In the genomic region with DNA sequence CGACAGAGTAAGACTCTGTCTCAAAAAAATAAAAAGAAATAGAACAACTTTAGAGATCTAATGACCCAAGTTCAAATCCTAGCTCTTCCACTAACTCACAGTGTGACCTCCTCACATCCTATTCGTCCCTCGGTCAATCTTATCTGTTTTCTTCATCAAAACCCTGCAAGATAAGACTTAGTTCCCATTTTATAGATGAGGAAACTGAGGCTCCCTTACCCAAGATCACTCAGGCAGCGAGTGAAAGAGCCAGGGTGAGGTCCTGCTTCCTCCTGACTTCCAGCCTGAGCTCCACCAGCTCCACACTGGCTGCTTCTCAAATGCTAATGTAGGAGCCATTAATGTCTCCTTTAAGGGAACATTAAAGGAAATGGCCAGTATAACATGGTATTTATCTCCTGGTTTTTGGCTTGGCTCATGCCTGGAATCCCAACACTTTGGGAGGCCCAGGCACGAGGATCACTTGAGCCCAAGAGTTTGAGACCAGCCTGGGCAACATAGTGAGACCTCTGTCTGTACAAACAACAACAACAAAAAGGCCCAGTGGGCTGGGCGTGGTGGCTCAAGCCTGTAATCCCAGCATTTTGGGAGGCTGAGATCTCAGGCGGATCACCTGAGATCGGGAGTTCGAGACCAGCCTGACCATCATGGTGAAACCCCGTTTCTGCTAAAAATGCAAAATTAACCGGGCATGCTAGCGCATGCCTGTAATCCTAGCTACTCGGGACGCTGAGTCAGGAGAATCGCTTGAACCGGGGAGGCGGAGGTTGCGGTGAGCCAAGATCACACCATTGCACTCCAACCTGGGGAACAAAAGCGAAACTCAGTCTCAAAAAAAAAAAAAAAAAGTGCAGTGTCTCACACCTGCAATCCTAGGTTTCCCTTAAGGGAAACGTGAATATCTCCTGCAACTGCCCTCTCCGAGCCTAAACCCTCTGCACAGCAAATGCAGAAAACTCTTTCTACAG, we compare ENCODE assay signal across 25 cellular contexts. TPM values are rescaled to one million over a fixed set of nuclear protein-coding genes. Genes with fewer than 3 reads are reported as not detected.
DNase-seq lines count a peak whose midpoint lies in the region; ATAC-seq and TF ChIP-seq lines count a peak whose summit lies in the region.
"Had no signal": no experiment of that assay in that cellular context is flagged by ENCODE, and none has a peak within 500 bp of the region (broad histone marks: within the 10 kb centered on the region; RNA-seq: fewer than 3 reads in every experiment).

No MANE protein-coding gene starts in this region.

- H3K27me3 ChIP-seq in IMR-90 (ENCODE audit: control insufficient read depth, insufficient read depth, low read length) (no peaks in the 10 kb centered on the region), esophagus (ENCODE audit: control insufficient read depth in 1 of 2, insufficient read depth in 2 of 2, low read length in 2 of 2) (no peaks in the 10 kb centered on the region), osteoblast (ENCODE audit: insufficient read depth, low read length) (no peaks in the 10 kb centered on the region)
- H3K27me3 ChIP-seq: BLaER1 treated with 17β-estradiol and CSF1 and Interleukin-3, amounts not matched to agents 10 nM and 100 nM; upper lobe of right lung had no signal

- peaks cover 22% of the 10 kb centered on the region for H3K9me1 ChIP-seq in IMR-90 (ENCODE audit: insufficient read depth, low read length)

- H3K4me3 ChIP-seq in IMR-90 (ENCODE audit: insufficient read depth, low read depth, low read length): no peak overlapping the region
- H3K4me3 ChIP-seq in esophagus (ENCODE audit: low read depth in 1 of 2, low read length in 2 of 2): no peak overlapping the region
- no peak overlapping the region for H3K4me3 ChIP-seq in osteoblast (ENCODE audit: insufficient read depth, low read length)
- H3K4me3 ChIP-seq: BLaER1 treated with 17β-estradiol and CSF1 and Interleukin-3, amounts not matched to agents 10 nM and 100 nM; upper lobe of right lung had no signal

- H3K9ac ChIP-seq in IMR-90 (ENCODE audit: low read depth, low read length): no peak overlapping the region
- H3K9ac ChIP-seq: BLaER1 treated with 17β-estradiol and CSF1 and Interleukin-3, amounts not matched to agents 10 nM and 100 nM had no signal

- H3K4ac ChIP-seq in IMR-90 (ENCODE audit: low read depth, low read length): no peak overlapping the region

- no peak for TF ChIP-seq POLR2A in IMR-90 (IDR thresholded peaks at IDR 0.05; ENCODE audit: low read depth, low read length)

- no peak overlapping the region for H3K18ac ChIP-seq in IMR-90 (ENCODE audit: low read depth, low read length)

- no peak for TF ChIP-seq CTCF in IMR-90 (conservative IDR thresholded peaks at IDR 0.05; ENCODE audit: low read depth, low read length)
- TF ChIP-seq CTCF in osteoblast (IDR thresholded peaks at IDR 0.05; ENCODE audit: extremely low read depth, low read depth, low read length): no peak

- H4K20me1 ChIP-seq in IMR-90 (ENCODE audit: insufficient read depth, low read length) (peaks cover 3% of the 10 kb centered on the region; the same call in 1 of the 2 replicates), osteoblast (ENCODE audit: insufficient read depth, low read length) (peaks cover 2% of the 10 kb centered on the region)

- POLR2A ChIA-PET in IMR-90 (lab: Charles Lee; ENCODE audit: unreplicated experiment): no interaction called here

- no peak overlapping the region for H3K56ac ChIP-seq in IMR-90 (ENCODE audit: extremely low read depth, insufficient read depth, low read length)

- DNase-seq in IMR-90 (no peak), RPMI8226 (peak; percentile 95), osteoblast (ENCODE audit: insufficient read length, low spot score, missing footprints) (peak; percentile 29), C1 segment of cervical spinal cord (lab: John Stamatoyannopoulos, UW) (no peak), H4 (ENCODE audit: low spot score) (no peak), T-helper 9 cell (no peak), GM03348 (ENCODE audit: low spot score) (no peak)
- DNase-seq: activated CD4-positive, alpha-beta T cell treated with anti-CD3 and anti-CD28 coated beads for 36 hours; amniotic stem cell; Caco-2; DMS79; HFFc6; islet precursor cell; left ventricle myocardium superior; midbrain; naive B cell; NCI-H1436; NCI-H2081; NCI-H526; SHP77 treated with DMSO at 0.1 percent for 48 hours; stimulated activated naive CD4-positive, alpha-beta T cell; upper lobe of right lung had no signal

- no peak for TF ChIP-seq RAD21 in IMR-90 (IDR thresholded peaks at IDR 0.05; ENCODE audit: low read length)

- H3K4me1 ChIP-seq in IMR-90 (ENCODE audit: control insufficient read depth, insufficient read depth, low read length) (peaks cover 8% of the 10 kb centered on the region), esophagus (ENCODE audit: control insufficient read depth in 2 of 2, insufficient read depth in 2 of 2, low read length in 1 of 2) (peaks cover 0 to 2% of the 10 kb centered on the region in 2 donors), osteoblast (ENCODE audit: insufficient read depth, low read length) (peaks cover 23% of the 10 kb centered on the region)

- H3K4me2 ChIP-seq in IMR-90 (ENCODE audit: low read depth, low read length) (no peak overlapping the region), osteoblast (ENCODE audit: insufficient read depth, low read length) (no peak overlapping the region)

- H2BK120ac ChIP-seq in IMR-90 (ENCODE audit: low read depth, low read length): no peak overlapping the region

- ATAC-seq in IMR-90 (ENCODE audit: low read depth): no peak
- ATAC-seq: activated CD4-positive, alpha-beta T cell treated with anti-CD3 and anti-CD28 coated beads for 36 hours; activated T-helper 17 cell treated with anti-CD3 and anti-CD28 coated beads, Interleukin-2, amount 50 U/mL, for 72 hours; left ventricle myocardium superior had no signal

- H2BK5ac ChIP-seq in IMR-90 (ENCODE audit: low read depth, low read length, poor library complexity, severe bottlenecking): no peak overlapping the region

- H4K8ac ChIP-seq in IMR-90 (ENCODE audit: low read depth in 2 of 2, low read length in 2 of 2): no peak overlapping the region

- H3K23ac ChIP-seq in IMR-90 (ENCODE audit: low read depth, low read length): no peak overlapping the region

- dilution Hi-C loops in IMR-90 (cut with HindIII; ENCODE audit: low sequenced_read_pairs, unreplicated experiment): no loop called here

- no peaks in the 10 kb centered on the region for H3K36me3 ChIP-seq in IMR-90 (ENCODE audit: control insufficient read depth, insufficient read depth, low read length)
- no peaks in the 10 kb centered on the region for H3K36me3 ChIP-seq in esophagus (ENCODE audit: control insufficient read depth in 2 of 2, insufficient read depth in 2 of 2, low read length in 1 of 2)
- no peaks in the 10 kb centered on the region for H3K36me3 ChIP-seq in osteoblast (ENCODE audit: insufficient read depth, low read length)
- H3K36me3 ChIP-seq: upper lobe of right lung had no signal

- no peak overlapping the region for H4K5ac ChIP-seq in IMR-90 (ENCODE audit: low read depth, low read length)

- H3K79me2 ChIP-seq in osteoblast (ENCODE audit: insufficient read depth, low read length): peaks cover 16% of the 10 kb centered on the region

- H2BK20ac ChIP-seq in IMR-90 (ENCODE audit: low read depth, low read length): no peak overlapping the region

- H3K9me3 ChIP-seq in IMR-90 (ENCODE audit: control insufficient read depth, insufficient read depth, low read length) (no peaks in the 10 kb centered on the region), esophagus (ENCODE audit: control insufficient read depth in 2 of 2, insufficient read depth in 1 of 2, low read depth in 1 of 2, low read length in 1 of 2) (no peaks in the 10 kb centered on the region), osteoblast (ENCODE audit: low read depth, low read length) (no peaks in the 10 kb centered on the region)
- H3K9me3 ChIP-seq: BLaER1 treated with 17β-estradiol and CSF1 and Interleukin-3, amounts not matched to agents 10 nM and 100 nM; Caco-2; upper lobe of right lung had no signal

- no peak overlapping the region for H2BK15ac ChIP-seq in IMR-90 (ENCODE audit: low read depth, low read length)

- H2AK5ac ChIP-seq in IMR-90 (ENCODE audit: low read depth, low read length): no peak overlapping the region

- no peak overlapping the region for H4K91ac ChIP-seq in IMR-90 (ENCODE audit: insufficient read depth, low read depth, low read length)

- in situ Hi-C loops in IMR-90 (cut with MboI; ENCODE audit: low sequenced_read_pairs): no loop called here

- peaks cover 8 to 15% of the 10 kb centered on the region in 2 experiments for H3K79me1 ChIP-seq in IMR-90 (ENCODE audit: low read depth in 1 of 2, low read length in 2 of 2)

- WGBS in IMR-90 (ENCODE audit: extremely low coverage in 2 of 2, insufficient read length in 1 of 2), 2 experiments: 94% methylated on average over 19 of the region's 21 CpGs; no CpG with 5 or more reads in 1 of the 2 experiments
- WGBS in esophagus, 2 donors: 66 to 77% methylated on average over 21 of the region's 21 CpGs

- no peak overlapping the region for H2AK9ac ChIP-seq in IMR-90 (replicated peaks; ENCODE audit: low read depth, low read length, poor library complexity)

- H3K14ac ChIP-seq in IMR-90 (replicated peaks; ENCODE audit: low read depth, low read length): no peak overlapping the region

- intact Hi-C loops in IMR-90 (cut with micrococcal nuclease): no loop called here

- CTCF ChIA-PET in IMR-90 (lab: Yijun Ruan, JAX): no interaction called here

- H3K27ac ChIP-seq in IMR-90 (ENCODE audit: insufficient read depth, low read length) (no peak overlapping the region), esophagus (ENCODE audit: low read depth in 2 of 2, low read length in 1 of 2) (peak overlapping the region; percentile 0 to 72), osteoblast (ENCODE audit: low read depth, low read length) (no peak overlapping the region)
- H3K27ac ChIP-seq: BLaER1 treated with 17β-estradiol and CSF1 and Interleukin-3, amounts not matched to agents 10 nM and 100 nM had no signal

- BruUV-seq in IMR-90 (replicated peaks; lab: Mats Ljungman, UMichigan): no TSS peak

- H2AFZ ChIP-seq in IMR-90 (replicated peaks; ENCODE audit: low read length, poor library complexity) (no peak overlapping the region), osteoblast (ENCODE audit: low read length) (no peak overlapping the region)

RNA-seq across cellular contexts. Expression of a gene that starts 3.4 kb away (rescaled TPM):
- total RNA-seq in IMR-90 (2012; rRNA removed) (9.7 and 10.8 TPM in 2 replicates), osteoblast (27.4 and 27.5 TPM in 2 replicates)
- polyA plus RNA-seq in IMR-90 (2012; rRNA removed) (42.4 and 47.5 TPM in 2 replicates), esophagus (10 to 100 TPM; 32.9 to 36.0 TPM)
- 41.1 and 59.7 TPM in 2 replicates for polyA plus RNA-seq in IMR-90 (2012; cell fraction: cytosol; rRNA removed)
- 54.6 and 103 TPM in 2 replicates for polyA plus RNA-seq in IMR-90 (2012; cell fraction: nucleus; rRNA removed; ENCODE audit: low replicate concordance)
- 67.3 and 96.3 TPM in 2 replicates for total RNA-seq in H4 (2014; rRNA removed; shearing (Covaris generic))

RNA-seq across cellular contexts. Expression of a gene that starts 39.6 kb away (rescaled TPM):
- total RNA-seq in IMR-90 (2012; rRNA removed): 25.3 and 25.5 TPM in 2 replicates
- 42.2 and 60.4 TPM in 2 replicates for polyA plus RNA-seq in IMR-90 (2012; rRNA removed)
- polyA plus RNA-seq in IMR-90 (2012; cell fraction: cytosol; rRNA removed): 31.0 and 59.1 TPM in 2 replicates
- 74.8 and 189 TPM in 2 replicates for polyA plus RNA-seq in IMR-90 (2012; cell fraction: nucleus; rRNA removed; ENCODE audit: low replicate concordance)
- polyA plus RNA-seq in esophagus: 100 to 1,000 TPM in 1 of 2 donors, 10 to 100 TPM in 1; 94.5 to 102 TPM
- 70.4 and 73.1 TPM in 2 replicates for total RNA-seq in osteoblast
- 118 and 121 TPM in 2 replicates for total RNA-seq in H4 (2014; rRNA removed; shearing (Covaris generic))

Comparison
In these comparisons a context has a peak if more than half of its experiments do, and no peak if none do; other contexts are left out.
1. DNase-seq: peak in RPMI8226 (single experiment) and osteoblast (single experiment); none in IMR-90 (single experiment), C1 segment of cervical spinal cord (0 of 14), H4 (single experiment), T-helper 9 cell (single experiment) and GM03348 (single experiment).
2. H3K27ac ChIP-seq: peak in esophagus (2 of 2); none in IMR-90 (single experiment) and osteoblast (single experiment).